Comparison of ENCODE assay signal across 8 cellular contexts in the genomic region with DNA sequence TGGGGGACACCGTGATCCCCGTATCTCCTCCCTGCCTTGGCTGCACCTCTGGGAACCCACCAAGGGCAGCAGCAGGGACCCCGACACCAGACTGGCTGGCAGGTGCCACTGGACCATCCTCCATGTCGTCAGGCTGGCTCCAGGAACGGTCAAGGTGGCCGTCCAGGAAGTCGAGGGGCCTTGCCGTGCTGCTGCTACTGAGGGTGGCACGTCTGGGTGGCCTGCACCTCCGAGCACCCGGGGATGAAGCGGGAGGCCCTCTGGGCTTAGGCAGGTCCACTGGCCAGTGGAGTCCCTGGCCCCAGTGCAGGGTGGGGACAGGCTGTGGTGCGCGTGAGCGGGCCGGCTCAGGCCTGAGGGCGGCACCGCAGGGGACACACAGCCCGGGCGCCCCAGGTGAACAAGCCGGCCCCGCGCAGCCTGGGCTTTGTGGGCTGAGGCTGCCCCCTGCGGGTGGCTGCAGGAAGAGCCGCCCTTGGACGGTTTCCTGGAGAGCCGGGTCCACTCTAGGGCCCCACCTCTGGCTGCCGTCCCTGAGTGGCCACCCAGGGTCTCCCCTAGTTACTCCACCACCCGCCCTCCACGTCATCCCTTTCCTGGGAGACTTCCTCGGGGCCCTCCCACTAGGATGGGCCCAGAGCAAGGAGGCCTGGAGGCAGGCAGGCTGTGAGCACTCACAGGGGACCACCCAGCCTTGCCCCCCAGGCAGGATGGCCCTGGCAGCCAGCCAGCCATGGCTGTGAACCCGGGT. TPM values are rescaled to one million over a fixed set of nuclear protein-coding genes. Genes with fewer than 3 reads are reported as not detected.
DNase-seq lines count a peak whose midpoint lies in the region; ATAC-seq and TF ChIP-seq lines count a peak whose summit lies in the region.

No MANE protein-coding gene starts in this region.

- H3K27ac Mint-ChIP-seq in activated CD4-positive, alpha-beta memory T cell treated with anti-CD3 and anti-CD28 coated beads for 36 hours = no peak overlapping the region
- H3K27ac Mint-ChIP-seq in mesothelial cell of epicardium = no peak overlapping the region
- H3K27ac Mint-ChIP-seq in stimulated activated effector memory CD8-positive, alpha-beta T cell treated with anti-CD3 and anti-CD28 coated beads, Interleukin-12 subunit alpha, Interleukin-12 subunit beta, amount 100 ng/mL, for 72 hours = no peak overlapping the region

- no peaks in the 10 kb centered on the region for H4K20me1 ChIP-seq in Loucy (ENCODE audit: insufficient read depth, low read length, poor library complexity, severe bottlenecking)

- no peak overlapping the region for H3K9ac ChIP-seq in Loucy (ENCODE audit: low read depth, low read length, poor library complexity, severe bottlenecking)

- H3K9me3 Mint-ChIP-seq in activated CD4-positive, alpha-beta memory T cell treated with anti-CD3 and anti-CD28 coated beads for 36 hours = no peaks in the 10 kb centered on the region
- H3K9me3 Mint-ChIP-seq in mesothelial cell of epicardium = no peaks in the 10 kb centered on the region
- no peaks in the 10 kb centered on the region for H3K9me3 Mint-ChIP-seq in stimulated activated effector memory CD8-positive, alpha-beta T cell treated with anti-CD3 and anti-CD28 coated beads, Interleukin-12 subunit alpha, Interleukin-12 subunit beta, amount 100 ng/mL, for 72 hours

- POLR2A ChIA-PET in activated CD4-positive, alpha-beta memory T cell treated with anti-CD3 and anti-CD28 coated beads for 36 hours (lab: Charles Lee) = no interaction called here

- H3K36me3 Mint-ChIP-seq in activated CD4-positive, alpha-beta memory T cell treated with anti-CD3 and anti-CD28 coated beads for 36 hours = peaks cover 1% of the 10 kb centered on the region
- H3K36me3 Mint-ChIP-seq in mesothelial cell of epicardium = peaks cover 10% of the 10 kb centered on the region
- peaks cover 19% of the 10 kb centered on the region for H3K36me3 Mint-ChIP-seq in stimulated activated effector memory CD8-positive, alpha-beta T cell treated with anti-CD3 and anti-CD28 coated beads, Interleukin-12 subunit alpha, Interleukin-12 subunit beta, amount 100 ng/mL, for 72 hours

- H3K27me3 Mint-ChIP-seq in activated CD4-positive, alpha-beta memory T cell treated with anti-CD3 and anti-CD28 coated beads for 36 hours = no peaks in the 10 kb centered on the region
- no peaks in the 10 kb centered on the region for H3K27me3 Mint-ChIP-seq in mesothelial cell of epicardium (ENCODE audit: low read depth)

- no peaks in the 10 kb centered on the region for H3K9me2 ChIP-seq in Loucy (replicated peaks; ENCODE audit: low read depth, low read length)

- DNase-seq in GM03348 (ENCODE audit: low spot score) (peak; percentile 87), mesothelial cell of epicardium (ENCODE audit: low spot score in 2 of 2, unreplicated experiment in 2 of 2) (peak in 1 of 2 experiments; percentile 80), AML-193 (lab: John Stamatoyannopoulos, UW) (no peak)
- DNase-seq in activated CD4-positive, alpha-beta memory T cell treated with anti-CD3 and anti-CD28 coated beads for 36 hours = peak; percentile 71
- peak; percentile 46 for DNase-seq in effector CD4-positive, alpha-beta T cell
- peak; percentile 55 to 84 for DNase-seq in stimulated activated effector memory CD8-positive, alpha-beta T cell treated with anti-CD3 and anti-CD28 coated beads, Interleukin-12 subunit alpha, Interleukin-12 subunit beta, amount 100 ng/mL, for 72 hours (ENCODE audit: low spot score in 2 of 2)

- no peaks in the 10 kb centered on the region for H3K79me2 ChIP-seq in Loucy (ENCODE audit: insufficient read depth, low read length)

- no peaks in the 10 kb centered on the region for H3F3A ChIP-seq in Loucy (ENCODE audit: low read depth)

- H3K4me1 Mint-ChIP-seq in activated CD4-positive, alpha-beta memory T cell treated with anti-CD3 and anti-CD28 coated beads for 36 hours (ENCODE audit: low read depth) = peaks cover 2% of the 10 kb centered on the region
- H3K4me1 Mint-ChIP-seq in mesothelial cell of epicardium = peaks cover 16% of the 10 kb centered on the region
- peaks cover 7% of the 10 kb centered on the region for H3K4me1 Mint-ChIP-seq in stimulated activated effector memory CD8-positive, alpha-beta T cell treated with anti-CD3 and anti-CD28 coated beads, Interleukin-12 subunit alpha, Interleukin-12 subunit beta, amount 100 ng/mL, for 72 hours

- no peak overlapping the region for H3K4me2 ChIP-seq in Loucy (ENCODE audit: low read depth, low read length, poor library complexity, severe bottlenecking)

- no peak overlapping the region for H3K4me3 Mint-ChIP-seq in activated CD4-positive, alpha-beta memory T cell treated with anti-CD3 and anti-CD28 coated beads for 36 hours
- no peak overlapping the region for H3K4me3 Mint-ChIP-seq in mesothelial cell of epicardium
- no peak overlapping the region for H3K4me3 Mint-ChIP-seq in stimulated activated effector memory CD8-positive, alpha-beta T cell treated with anti-CD3 and anti-CD28 coated beads, Interleukin-12 subunit alpha, Interleukin-12 subunit beta, amount 100 ng/mL, for 72 hours

- peak; percentile 62 for ATAC-seq in stimulated activated effector memory CD8-positive, alpha-beta T cell treated with anti-CD3 and anti-CD28 coated beads, Interleukin-12 subunit alpha, Interleukin-12 subunit beta, amount 100 ng/mL, for 72 hours
- ATAC-seq in GM19023 (IDR thresholded peaks at IDR 0.05; ENCODE audit: unreplicated experiment) = no peak

- H2AFZ ChIP-seq in Loucy (ENCODE audit: low read length) = no peak overlapping the region

- no peaks in the 10 kb centered on the region for H3K9me3 ChIP-seq in Loucy (ENCODE audit: insufficient read depth, low read depth, low read length)

- no peak overlapping the region for H3K4me3 ChIP-seq in Loucy (ENCODE audit: low read length, poor library complexity, severe bottlenecking)

- CTCF ChIA-PET in activated CD4-positive, alpha-beta memory T cell treated with anti-CD3 and anti-CD28 coated beads for 36 hours (lab: Charles Lee) = interaction anchor here (1.2 to 1.3 kb wide), 2 partner anchors 35 to 83 kb away, joined by 3 to 6 read pairs; no protein-coding TSS in a partner anchor

- TF ChIP-seq CTCF in Loucy (conservative IDR thresholded peaks at IDR 0.05; ENCODE audit: low read length) = peak; percentile 35
- peak; percentile 82 for TF ChIP-seq CTCF in mesothelial cell of epicardium (IDR thresholded peaks at IDR 0.05; ENCODE audit: unreplicated experiment)

- no peaks in the 10 kb centered on the region for H3K4me1 ChIP-seq in Loucy (ENCODE audit: insufficient read depth, low read length, poor library complexity, severe bottlenecking)

- no peaks in the 10 kb centered on the region for H3K27me3 ChIP-seq in Loucy (ENCODE audit: insufficient read depth, low read length, poor library complexity, severe bottlenecking)

- H3K36me3 ChIP-seq in Loucy (ENCODE audit: insufficient read depth, low read length) = no peaks in the 10 kb centered on the region

- intact Hi-C loops in activated CD4-positive, alpha-beta memory T cell treated with anti-CD3 and anti-CD28 coated beads for 36 hours (cut with micrococcal nuclease) = loop anchor here (1.0 to 5.0 kb wide), 2 partner anchors 70 to 84 kb away; no protein-coding TSS in a partner anchor

RNA-seq across cellular contexts. Expression of gene ZC3H18, which starts 42.8 kb away (rescaled TPM):
- total RNA-seq in activated CD4-positive, alpha-beta memory T cell treated with anti-CD3 and anti-CD28 coated beads for 36 hours = 10 to 100 TPM; 72.0 to 72.7 TPM
- total RNA-seq in mesothelial cell of epicardium = 59.9 to 64.9 TPM (median 62.2 TPM) in 3 replicates

Comparison
In these comparisons a context has a peak if more than half of its experiments do, and no peak if none do; other contexts are left out.
1. DNase-seq: peak in GM03348 (single experiment), activated CD4-positive, alpha-beta memory T cell treated with anti-CD3 and anti-CD28 coated beads for 36 hours (single experiment), effector CD4-positive, alpha-beta T cell (single experiment) and stimulated activated effector memory CD8-positive, alpha-beta T cell treated with anti-CD3 and anti-CD28 coated beads, Interleukin-12 subunit alpha, Interleukin-12 subunit beta, amount 100 ng/mL, for 72 hours (2 of 2); none in AML-193 (0 of 2).